Comparison of ENCODE assay signal across 37 cellular contexts in genomic region chr1:88503656-88504055, GRCh38.
"Had no signal": no experiment of that assay in that cellular context is flagged by ENCODE, and none has a peak within 500 bp of the region (broad histone marks: within the 10 kb centered on the region; RNA-seq: fewer than 3 reads in every experiment).

No MANE protein-coding gene starts in this region.

- H3K4me1 Mint-ChIP-seq: activated B cell treated with CpG ODN at 0.5 μM for 24 hours; activated naive CD4-positive, alpha-beta T cell treated with anti-CD3 and anti-CD28 coated beads, Interleukin-2, amount 10 ng/mL, durations not matched to agents 7 days and 5 days had no signal

- H3K9me3 ChIP-seq: MG63 had no signal

- H3K9me3 Mint-ChIP-seq: activated B cell treated with CpG ODN at 0.5 μM for 24 hours; activated CD4-positive, alpha-beta memory T cell treated with anti-CD3 and anti-CD28 coated beads for 36 hours; activated naive CD4-positive, alpha-beta T cell treated with anti-CD3 and anti-CD28 coated beads, Interleukin-2, amount 10 ng/mL, durations not matched to agents 7 days and 5 days; activated T-cell treated with anti-CD3 and anti-CD28 coated beads, Interleukin-2, amount 50 U/mL, for 4 hours; activated T-helper 1 cell treated with anti-CD3 and anti-CD28 coated beads, Interleukin-12 subunit alpha, Interleukin-12 subunit beta, Interleukin-2, Interleukin-4 antibody, amounts not matched to agents 30 ng/mL and 10 ng/mL and 1 ng/mL, durations not matched to agents 14 hours and 24 hours and 36 hours had no signal

- H3K36me3 ChIP-seq: brain microvascular endothelial cell, MG63 had no signal

- H3K27ac Mint-ChIP-seq: activated B cell treated with CpG ODN at 0.5 μM for 24 hours; activated CD4-positive, alpha-beta memory T cell treated with anti-CD3 and anti-CD28 coated beads for 36 hours; activated naive CD4-positive, alpha-beta T cell treated with anti-CD3 and anti-CD28 coated beads, Interleukin-2, amount 10 ng/mL, durations not matched to agents 7 days and 5 days; activated naive CD8-positive, alpha-beta T cell; activated T-helper 1 cell treated with anti-CD3 and anti-CD28 coated beads, Interleukin-12 subunit alpha, Interleukin-12 subunit beta, Interleukin-2, Interleukin-4 antibody, amounts not matched to agents 30 ng/mL and 10 ng/mL and 1 ng/mL, durations not matched to agents 14 hours and 24 hours and 36 hours had no signal

- H2AFZ ChIP-seq: PC-9 had no signal

- H3K4me2 ChIP-seq: PC-9 had no signal

- H3K4me3 Mint-ChIP-seq: activated B cell treated with CpG ODN at 0.5 μM for 24 hours; activated CD4-positive, alpha-beta memory T cell treated with anti-CD3 and anti-CD28 coated beads for 36 hours; activated naive CD4-positive, alpha-beta T cell treated with anti-CD3 and anti-CD28 coated beads, Interleukin-2, amount 10 ng/mL, durations not matched to agents 7 days and 5 days; activated naive CD8-positive, alpha-beta T cell; activated T-cell treated with anti-CD3 and anti-CD28 coated beads, Interleukin-2, amount 50 U/mL, for 4 hours; activated T-helper 1 cell treated with anti-CD3 and anti-CD28 coated beads, Interleukin-12 subunit alpha, Interleukin-12 subunit beta, Interleukin-2, Interleukin-4 antibody, amounts not matched to agents 30 ng/mL and 10 ng/mL and 1 ng/mL, durations not matched to agents 14 hours and 24 hours and 36 hours had no signal

- H3K27me3 ChIP-seq: brain microvascular endothelial cell, MG63 had no signal

- H3K4me3 ChIP-seq: MG63, PC-9 had no signal

- H3K36me3 Mint-ChIP-seq: activated CD4-positive, alpha-beta memory T cell treated with anti-CD3 and anti-CD28 coated beads for 36 hours; activated naive CD4-positive, alpha-beta T cell treated with anti-CD3 and anti-CD28 coated beads, Interleukin-2, amount 10 ng/mL, durations not matched to agents 7 days and 5 days; activated naive CD8-positive, alpha-beta T cell had no signal

- H3K27ac ChIP-seq: brain microvascular endothelial cell, PC-9, RWPE1, VCaP had no signal

- DNase-seq: activated B cell treated with CpG ODN at 0.5 μM for 24 hours; activated CD4-positive, alpha-beta memory T cell treated with anti-CD3 and anti-CD28 coated beads for 36 hours; activated CD4-positive, alpha-beta T cell treated with anti-CD3 and anti-CD28 coated beads for 4 hours; activated CD4-positive, alpha-beta T cell treated with anti-CD3 and anti-CD28 coated beads, Interleukin-2, amount 50 U/mL, for 1 hour; activated CD4-positive, CD25-positive, alpha-beta regulatory T cell treated with anti-CD3 and anti-CD28 coated beads, Interleukin-2, amount 50 U/mL, for 72 hours; activated CD8-positive, alpha-beta memory T cell treated with anti-CD3 and anti-CD28 coated beads, Interleukin-2, amount 50 U/mL, for 4 hours; activated naive CD4-positive, alpha-beta T cell treated with anti-CD3 and anti-CD28 coated beads, Interleukin-2, amount 10 ng/mL, durations not matched to agents 7 days and 5 days; activated T-cell treated with anti-CD3 and anti-CD28 coated beads for 4 hours; activated T-cell treated with anti-CD3 and anti-CD28 coated beads, Interleukin-2, amount 50 U/mL, for 4 hours; amniotic stem cell; aorta; brain microvascular endothelial cell; central memory CD4-positive, alpha-beta T cell; Kasumi-1; KG1; MG63; MV-4-11; NCI-H1092; NCI-H1417; NCI-H146; NCI-H187; NCI-H2029 treated with DMSO at 0.1 percent for 48 hours; NCI-H2107; NCI-H2171; NCI-H524; NCI-H69; NK-92 treated with Interleukin-12 subunit alpha and Interleukin-12 subunit beta, amount 100 ng/mL, for 24 hours; PC-9; SW 1271; T-helper 1 cell; T-helper 2 cell; T-helper 9 cell had no signal

- ATAC-seq: activated T-cell treated with anti-CD3 and anti-CD28 coated beads, Interleukin-2, amount 50 U/mL, for 4 hours; Right ventricle myocardium inferior had no signal

- H3K27me3 Mint-ChIP-seq: activated naive CD4-positive, alpha-beta T cell treated with anti-CD3 and anti-CD28 coated beads, Interleukin-2, amount 10 ng/mL, durations not matched to agents 7 days and 5 days had no signal
